Comparison of ENCODE assay signal across 20 cellular contexts in the genomic region with DNA sequence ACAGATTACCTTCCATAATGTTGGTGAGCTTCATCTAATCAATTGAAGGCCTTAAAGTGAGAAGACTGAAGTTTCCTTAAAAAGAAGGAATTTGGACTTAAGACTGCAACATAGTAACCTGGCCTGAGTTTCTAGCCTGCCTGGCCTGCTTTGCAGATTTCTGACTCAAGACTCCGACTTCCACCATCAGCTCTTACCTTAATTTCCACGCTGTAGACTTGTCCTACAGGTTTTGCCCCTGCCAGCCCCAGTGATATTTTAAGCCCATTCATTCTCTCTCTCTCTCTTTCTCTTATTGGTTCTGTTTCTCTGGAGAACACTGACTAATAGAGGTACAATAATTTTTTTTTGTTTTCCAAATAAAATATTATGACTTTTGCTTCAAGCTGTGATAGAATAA.
DNase-seq lines count a peak whose midpoint lies in the region; TF ChIP-seq lines count a peak whose summit lies in the region.
"Had no signal": no experiment of that assay in that cellular context is flagged by ENCODE, and none has a peak within 500 bp of the region (broad histone marks: within the 10 kb centered on the region; RNA-seq: fewer than 3 reads in every experiment).

No MANE protein-coding gene starts in this region.

- H3K9me3 ChIP-seq in trophoblast cell (ENCODE audit: insufficient read depth, low read depth, low read length) = no peaks in the 10 kb centered on the region
- H3K9me3 ChIP-seq: BE2C; BLaER1 treated with 17β-estradiol and CSF1 and Interleukin-3, amounts not matched to agents 10 nM and 100 nM had no signal

- H3K18ac ChIP-seq in trophoblast cell (ENCODE audit: low read length) = no peak overlapping the region

- H3K27me3 ChIP-seq in trophoblast cell (ENCODE audit: insufficient read depth, low read length) = no peaks in the 10 kb centered on the region
- H3K27me3 ChIP-seq: BE2C; BLaER1 treated with 17β-estradiol and CSF1 and Interleukin-3, amounts not matched to agents 10 nM and 100 nM had no signal

- H2BK5ac ChIP-seq in trophoblast cell (ENCODE audit: low read depth, low read length, poor library complexity) = no peak overlapping the region

- H2AK5ac ChIP-seq in trophoblast cell (ENCODE audit: low read length) = no peak overlapping the region

- H3K4me3 ChIP-seq in epithelial cell of esophagus (ENCODE audit: low read length) = no peak overlapping the region
- no peak overlapping the region for H3K4me3 ChIP-seq in trophoblast cell (ENCODE audit: low read depth, low read length)
- H3K4me3 ChIP-seq: A549; BLaER1 treated with 17β-estradiol and CSF1 and Interleukin-3, amounts not matched to agents 10 nM and 100 nM; GM23248 had no signal

- POLR2A ChIA-PET in RWPE1 (lab: Yijun Ruan, JAX; ENCODE audit: low non-redundant PET) = no interaction called here

- H3K79me1 ChIP-seq in trophoblast cell (ENCODE audit: low read length) = peaks cover 5% of the 10 kb centered on the region

- no peak overlapping the region for H3K23ac ChIP-seq in trophoblast cell (ENCODE audit: low read length)

- peaks cover 0 to 12% of the 10 kb centered on the region in 2 experiments for H3K4me1 ChIP-seq in trophoblast cell (ENCODE audit: control insufficient read depth in 1 of 2, insufficient read depth in 2 of 2, low read length in 2 of 2)
- H3K4me1 ChIP-seq: A549; BE2C; BLaER1 treated with 17β-estradiol and CSF1 and Interleukin-3, amounts not matched to agents 10 nM and 100 nM had no signal

- H2AFZ ChIP-seq in trophoblast cell (ENCODE audit: insufficient read depth, low read length, poor library complexity) = no peak overlapping the region
- H2AFZ ChIP-seq: GM23248 had no signal

- H3K14ac ChIP-seq in trophoblast cell (ENCODE audit: low read length) = no peak overlapping the region

- no peak overlapping the region for H4K12ac ChIP-seq in trophoblast cell (ENCODE audit: low read depth, low read length)

- no peak overlapping the region for H3K4me2 ChIP-seq in trophoblast cell (ENCODE audit: low read length)
- H3K4me2 ChIP-seq: A549; BLaER1 treated with 17β-estradiol and CSF1 and Interleukin-3, amounts not matched to agents 10 nM and 100 nM had no signal

- H3K27ac ChIP-seq in trophoblast cell (ENCODE audit: low read depth, low read length) = peak overlapping the region; percentile 62
- H3K27ac ChIP-seq in RWPE1 = no peak overlapping the region
- H3K27ac ChIP-seq: A549; BLaER1 treated with 17β-estradiol and CSF1 and Interleukin-3, amounts not matched to agents 10 nM and 100 nM; GM23248 had no signal

- H2BK12ac ChIP-seq in trophoblast cell (ENCODE audit: low read length) = no peak overlapping the region

- H3K4ac ChIP-seq in trophoblast cell (ENCODE audit: low read depth, low read length) = no peak overlapping the region

- no peak overlapping the region for H2BK120ac ChIP-seq in trophoblast cell (ENCODE audit: insufficient read depth, low read length, poor library complexity)

- no peak overlapping the region for H4K8ac ChIP-seq in trophoblast cell (ENCODE audit: low read depth, low read length)

- TF ChIP-seq CTCF in epithelial cell of esophagus (IDR thresholded peaks at IDR 0.05; ENCODE audit: insufficient read depth, low read depth, low read length, missing control alignments) (no peak), RWPE1 (conservative IDR thresholded peaks at IDR 0.05; ENCODE audit: low read depth) (no peak)

- no peaks in the 10 kb centered on the region for H3K79me2 ChIP-seq in trophoblast cell (ENCODE audit: control insufficient read depth, insufficient read depth, low read length, poor library complexity)

- CTCF ChIA-PET in RWPE1 (lab: Yijun Ruan, JAX) = no interaction called here

- H3K36me3 ChIP-seq in trophoblast cell (ENCODE audit: control insufficient read depth in 1 of 2, insufficient read depth in 2 of 2, low read length in 2 of 2) = no peaks in the 10 kb centered on the region
- H3K36me3 ChIP-seq: BE2C; BLaER1 treated with 17β-estradiol and CSF1 and Interleukin-3, amounts not matched to agents 10 nM and 100 nM had no signal

- DNase-seq in ELF-1 (ENCODE audit: low read depth, low spot score) (peak; percentile 2), epithelial cell of esophagus (ENCODE audit: low read depth) (peak; percentile 18), trophoblast cell (peak in 1 of 2 donors; percentile 68), RWPE1 (ENCODE audit: low spot score) (no peak), SW480 (ENCODE audit: low spot score) (no peak), NOMO-1 (lab: John Stamatoyannopoulos, UW; ENCODE audit: unreplicated experiment in 2 of 2) (no peak)
- DNase-seq: 8988T; ACHN; AML-193; BE2C; CD4-positive, alpha-beta T cell; CD8-positive, alpha-beta memory T cell; DMS 273 treated with DMSO at 0.1 percent for 48 hours; DMS79; EL; GF-D8; GM23248; H9 had no signal

- H3K9ac ChIP-seq in trophoblast cell (ENCODE audit: low read length) = no peak overlapping the region
- H3K9ac ChIP-seq: BLaER1 treated with 17β-estradiol and CSF1 and Interleukin-3, amounts not matched to agents 10 nM and 100 nM; GM23248 had no signal

- no CpG with 5 or more reads among the region's 2 CpGs for WGBS in trophoblast cell (ENCODE audit: extremely low coverage, insufficient coverage, insufficient read length)

- H4K91ac ChIP-seq in trophoblast cell (ENCODE audit: low read depth, low read length) = no peak overlapping the region

Comparison
In these comparisons a context has a peak if more than half of its experiments do, and no peak if none do; other contexts are left out.
1. DNase-seq: peak in ELF-1 (single experiment) and epithelial cell of esophagus (single experiment); none in RWPE1 (single experiment), SW480 (single experiment) and NOMO-1 (0 of 2).